Comparison of ENCODE assay signal across 35 cellular contexts in genomic region chr1:224109981-224110380, GRCh38.
"Had no signal": no experiment of that assay in that cellular context is flagged by ENCODE, and none has a peak within 500 bp of the region (broad histone marks: within the 10 kb centered on the region; RNA-seq: fewer than 3 reads in every experiment).

No MANE protein-coding gene starts in this region.

- H3K4me3 ChIP-seq: MG63 had no signal

- H3K36me3 ChIP-seq: MG63 had no signal

- DNase-seq: Karpas-422, Kasumi-1, MG63, MM.1S, MV-4-11, NCI-H1048, NCI-H1092, NCI-H1092 treated with DMSO at 0.1 percent for 48 hours, NCI-H1105, NCI-H1105 treated with DMSO at 0.1 percent for 48 hours, NCI-H1417, NCI-H1417 treated with DMSO at 0.1 percent for 48 hours, NCI-H1436, NCI-H1436 treated with DMSO at 0.1 percent for 48 hours, NCI-H146, NCI-H1694, NCI-H1694 treated with DMSO at 0.1 percent for 48 hours, NCI-H187, NCI-H187 treated with DMSO at 0.1 percent for 48 hours, NCI-H1930, NCI-H2029, NCI-H2029 treated with DMSO at 0.1 percent for 48 hours, NCI-H2081, NCI-H2081 treated with DMSO at 0.1 percent for 48 hours, NCI-H2107, NCI-H2171, NCI-H2171 treated with DMSO at 0.1 percent for 48 hours, NCI-H2227 treated with DMSO at 0.1 percent for 48 hours, NCI-H226, NCI-H345, NCI-H446, NCI-H446 treated with DMSO at 0.1 percent for 48 hours, NCI-H510A, NCI-H510A treated with DMSO at 0.1 percent for 48 hours, NCI-H524 had no signal
